ENCODE assay signal across 13 cellular contexts in the genomic region with DNA sequence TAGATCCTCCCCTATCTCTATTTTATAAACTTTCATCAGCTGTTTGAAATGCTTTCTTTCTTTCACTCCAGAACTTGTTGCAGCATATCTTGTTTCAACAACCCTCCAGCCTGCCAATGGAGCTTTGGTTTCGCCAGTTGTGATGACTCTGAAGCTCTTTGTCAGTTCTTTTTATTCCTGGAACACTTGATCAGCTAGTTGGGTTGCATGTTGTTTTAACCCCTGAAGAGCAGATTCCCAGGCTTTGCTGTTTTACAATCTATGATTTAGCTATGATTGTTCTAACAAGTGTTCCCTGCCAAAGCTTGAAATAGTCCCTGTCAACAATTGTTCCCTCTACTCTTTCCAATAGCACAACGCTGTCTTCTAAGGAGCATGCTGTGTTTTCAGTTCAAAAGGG. TPM values are rescaled to one million over a fixed set of nuclear protein-coding genes. Genes with fewer than 3 reads are reported as not detected.
DNase-seq lines count a peak whose midpoint lies in the region; ATAC-seq and TF ChIP-seq lines count a peak whose summit lies in the region.
"Had no signal": no experiment of that assay in that cellular context is flagged by ENCODE, and none has a peak within 500 bp of the region (broad histone marks: within the 10 kb centered on the region; RNA-seq: fewer than 3 reads in every experiment).

No MANE protein-coding gene starts in this region.

- H3K4me3 ChIP-seq in adipocyte (ENCODE audit: low read length) = peak overlapping the region; percentile 70

- no peaks in the 10 kb centered on the region for H3K27me3 ChIP-seq in adipocyte (replicated peaks; ENCODE audit: control insufficient read depth, insufficient read depth, low read length)
- no peaks in the 10 kb centered on the region for H3K27me3 ChIP-seq in foreskin keratinocyte

- no peak for TF ChIP-seq CTCF in foreskin keratinocyte (conservative IDR thresholded peaks at IDR 0.05)

- DNase-seq in AG20443 (ENCODE audit: low spot score) = peak; percentile 59
- peak; percentile 72 for DNase-seq in adipocyte (ENCODE audit: low read depth)
- DNase-seq in foreskin keratinocyte = peak; percentile 69 to 86
- DNase-seq in occipital lobe (lab: John Stamatoyannopoulos, UW) = peak; percentile 25
- DNase-seq in stimulated activated CD4-positive, alpha-beta T cell treated with anti-CD3 and anti-CD28 coated beads, Interleukin-4, amount 100 ng/mL, for 1 hour = no peak
- DNase-seq in H4 (ENCODE audit: low spot score) = no peak
- DNase-seq in DMS114 treated with DMSO at 0.1 percent for 48 hours (lab: John Stamatoyannopoulos, UW; ENCODE audit: unreplicated experiment) = no peak
- DNase-seq in activated CD8-positive, alpha-beta memory T cell treated with anti-CD3 and anti-CD28 coated beads, Interleukin-2, amount 50 U/mL, for 4 hours = no peak
- DNase-seq: activated T-cell treated with anti-CD3 and anti-CD28 coated beads, Interleukin-2, amount 50 U/mL, for 48 hours; CD4-positive, alpha-beta T cell; effector memory CD4-positive, alpha-beta T cell; stimulated activated naive CD8-positive, alpha-beta T cell treated with anti-CD3 and anti-CD28 coated beads, Interleukin-15, amount 100 ng/mL, for 72 hours had no signal

- H3K4me1 ChIP-seq in adipocyte (ENCODE audit: control insufficient read depth, insufficient read depth, low read length) = peaks cover 25% of the 10 kb centered on the region
- peaks cover 5% of the 10 kb centered on the region for H3K4me1 ChIP-seq in foreskin keratinocyte

- peak overlapping the region; percentile 67 for H3K9ac ChIP-seq in adipocyte (ENCODE audit: low read length)

- no peak for ATAC-seq in foreskin keratinocyte
- ATAC-seq: left lobe of liver; stimulated activated naive CD8-positive, alpha-beta T cell treated with anti-CD3 and anti-CD28 coated beads, Interleukin-15, amount 100 ng/mL, for 72 hours had no signal

- no peak overlapping the region for H3K27ac ChIP-seq in foreskin keratinocyte

- no peaks in the 10 kb centered on the region for H3K9me3 ChIP-seq in adipocyte (ENCODE audit: control insufficient read depth, low read length)

- H3K36me3 ChIP-seq in adipocyte (ENCODE audit: control insufficient read depth, insufficient read depth, low read length, severe bottlenecking) = no peaks in the 10 kb centered on the region

RNA-seq across cellular contexts. Expression of gene FUT8, which starts 50.6 kb away (rescaled TPM):
- 30.5 and 30.8 TPM in 2 replicates for total RNA-seq in foreskin keratinocyte
- polyA plus RNA-seq in foreskin keratinocyte = 7.9 and 10.2 TPM in 2 replicates
- 193 TPM for total RNA-seq in occipital lobe
- 28.9 and 39.5 TPM in 2 replicates for total RNA-seq in H4 (2014; rRNA removed; shearing (Covaris generic))

Comparison
In these comparisons a context has a peak if more than half of its experiments do, and no peak if none do; other contexts are left out.
1. DNase-seq: peak in AG20443 (single experiment), adipocyte (single experiment), foreskin keratinocyte (2 of 2) and occipital lobe (single experiment); none in stimulated activated CD4-positive, alpha-beta T cell treated with anti-CD3 and anti-CD28 coated beads, Interleukin-4, amount 100 ng/mL, for 1 hour (single experiment), H4 (single experiment), DMS114 treated with DMSO at 0.1 percent for 48 hours (single experiment) and activated CD8-positive, alpha-beta memory T cell treated with anti-CD3 and anti-CD28 coated beads, Interleukin-2, amount 50 U/mL, for 4 hours (single experiment).